In genomic region chr9:592225-592624, GRCh38 we compare ENCODE assay signal across 24 cellular contexts.
DNase-seq lines count a peak whose midpoint lies in the region; ATAC-seq, FAIRE-seq and TF ChIP-seq lines count a peak whose summit lies in the region.
"Had no signal": no experiment of that assay in that cellular context is flagged by ENCODE, and none has a peak within 500 bp of the region (broad histone marks: within the 10 kb centered on the region; RNA-seq: fewer than 3 reads in every experiment).

No MANE protein-coding gene starts in this region.

- H3K79me2 ChIP-seq in hepatocyte = no peaks in the 10 kb centered on the region

- H3K27ac Mint-ChIP-seq in activated naive CD4-positive, alpha-beta T cell treated with anti-CD3 and anti-CD28 coated beads, Interleukin-2, amount 50 U/mL, for 72 hours = no peak overlapping the region
- H3K27ac Mint-ChIP-seq: activated naive CD8-positive, alpha-beta T cell; dendritic cell treated with granulocyte-macrophage colony-stimulating factor and Interleukin-4, amounts not matched to agents 40 ng/mL and 50 ng/mL, for 4 days; stimulated activated naive CD8-positive, alpha-beta T cell treated with anti-CD3 and anti-CD28 coated beads, Interleukin-15, Interleukin-2, amounts not matched to agents 100 ng/mL and 50 ng/mL, for 24 hours; type B pancreatic cell had no signal

- no peak overlapping the region for H3K4me2 ChIP-seq in hepatocyte

- H3K9me3 ChIP-seq in hepatocyte (ENCODE audit: low read depth) = peaks cover 6% of the 10 kb centered on the region
- no peaks in the 10 kb centered on the region for H3K9me3 ChIP-seq in small intestine (ENCODE audit: control insufficient read depth, low read depth)
- no peaks in the 10 kb centered on the region for H3K9me3 ChIP-seq in MG63
- H3K9me3 ChIP-seq: A549, gastrocnemius medialis, HAP-1 had no signal

- H2AFZ ChIP-seq in hepatocyte = no peak overlapping the region

- no peaks in the 10 kb centered on the region for H3K9me2 ChIP-seq in hepatocyte (replicated peaks; ENCODE audit: insufficient read depth)

- no peaks in the 10 kb centered on the region for H4K20me1 ChIP-seq in hepatocyte (ENCODE audit: insufficient read depth, poor library complexity, severe bottlenecking)

- no peaks in the 10 kb centered on the region for H3K36me3 ChIP-seq in hepatocyte (replicated peaks; ENCODE audit: insufficient read depth, low read depth)
- H3K36me3 ChIP-seq in small intestine (ENCODE audit: control insufficient read depth in 2 of 2, insufficient read depth in 2 of 2, low read length in 2 of 2) = no peaks in the 10 kb centered on the region
- peaks cover 40% of the 10 kb centered on the region for H3K36me3 ChIP-seq in MG63
- H3K36me3 ChIP-seq: brain microvascular endothelial cell, gastrocnemius medialis, HAP-1 had no signal

- H3K27me3 ChIP-seq in hepatocyte = no peaks in the 10 kb centered on the region
- H3K27me3 ChIP-seq in small intestine (ENCODE audit: control insufficient read depth in 2 of 2, insufficient read depth in 2 of 2, low read length in 2 of 2) = no peaks in the 10 kb centered on the region
- no peaks in the 10 kb centered on the region for H3K27me3 ChIP-seq in MG63
- H3K27me3 ChIP-seq: brain microvascular endothelial cell, gastrocnemius medialis had no signal

- H3K27ac ChIP-seq in VCaP (peak overlapping the region; percentile 71), hepatocyte (no peak overlapping the region), small intestine (ENCODE audit: low read depth in 1 of 2, low read length in 1 of 2) (peak overlapping the region; percentile 54 to 92)
- H3K27ac ChIP-seq: brain microvascular endothelial cell, gastrocnemius medialis had no signal

- ATAC-seq in GM21390 (IDR thresholded peaks at IDR 0.05; ENCODE audit: unreplicated experiment) = no peak
- no peak for ATAC-seq in activated naive CD4-positive, alpha-beta T cell treated with anti-CD3 and anti-CD28 coated beads, Interleukin-2, amount 50 U/mL, for 72 hours
- ATAC-seq: gastrocnemius medialis, left lobe of liver, sciatic nerve had no signal

- TF ChIP-seq CTCF in VCaP (conservative IDR thresholded peaks at IDR 0.05) (no peak), hepatocyte (IDR thresholded peaks at IDR 0.05; ENCODE audit: poor library complexity) (no peak)

- no peaks in the 10 kb centered on the region for H3K9me3 Mint-ChIP-seq in activated naive CD4-positive, alpha-beta T cell treated with anti-CD3 and anti-CD28 coated beads, Interleukin-2, amount 50 U/mL, for 72 hours
- H3K9me3 Mint-ChIP-seq: dendritic cell treated with granulocyte-macrophage colony-stimulating factor and Interleukin-4, amounts not matched to agents 40 ng/mL and 50 ng/mL, for 4 days; stimulated activated naive CD8-positive, alpha-beta T cell treated with anti-CD3 and anti-CD28 coated beads, Interleukin-15, Interleukin-2, amounts not matched to agents 100 ng/mL and 50 ng/mL, for 24 hours; type B pancreatic cell had no signal

- DNase-seq in NCI-H82 (lab: John Stamatoyannopoulos, UW) (peak; percentile 39), NCI-H82 treated with DMSO at 0.1 percent for 48 hours (lab: John Stamatoyannopoulos, UW; ENCODE audit: unreplicated experiment) (no peak), hepatocyte (ENCODE audit: low spot score) (peak; percentile 23), small intestine (peak; percentile 90), MG63 (no peak)
- no peak for DNase-seq in activated naive CD4-positive, alpha-beta T cell treated with anti-CD3 and anti-CD28 coated beads, Interleukin-2, amount 50 U/mL, for 72 hours (ENCODE audit: low spot score in 2 of 2)
- DNase-seq: activated CD4-positive, CD25-positive, alpha-beta regulatory T cell treated with anti-CD3 and anti-CD28 coated beads, Interleukin-2, amount 50 U/mL, for 72 hours; brain microvascular endothelial cell; erythroblast; gastrocnemius medialis; NCI-H1436; NCI-H526 treated with DMSO at 0.1 percent for 48 hours; T1000 had no signal

- no peaks in the 10 kb centered on the region for H3K36me3 Mint-ChIP-seq in activated naive CD4-positive, alpha-beta T cell treated with anti-CD3 and anti-CD28 coated beads, Interleukin-2, amount 50 U/mL, for 72 hours

- WGBS in hepatocyte (ENCODE audit: low lambda C conversion rate, missing lambda C conversion rate) = 72% methylated on average over 9 of the region's 9 CpGs
- WGBS in small intestine, 3 donors = 49 to 72% (median 64%) methylated on average over 9 of the region's 9 CpGs

- no peak overlapping the region for H3K4me3 ChIP-seq in hepatocyte
- H3K4me3 ChIP-seq in small intestine (ENCODE audit: low read depth in 1 of 2, low read length in 2 of 2) = no peak overlapping the region
- H3K4me3 ChIP-seq in MG63 = no peak overlapping the region
- H3K4me3 ChIP-seq: A549, gastrocnemius medialis, HAP-1 had no signal

- H3K4me1 ChIP-seq in hepatocyte (ENCODE audit: insufficient read depth) = no peaks in the 10 kb centered on the region
- peaks cover 0 to 2% of the 10 kb centered on the region in 2 donors for H3K4me1 ChIP-seq in small intestine (ENCODE audit: control insufficient read depth in 2 of 2, insufficient read depth in 1 of 2, low read depth in 1 of 2, low read length in 1 of 2)

- FAIRE-seq in small intestine (lab: Jason Lieb, UNC) = no peak
- FAIRE-seq: A549, G401.6 had no signal

Comparison
In these comparisons a context has a peak if more than half of its experiments do, and no peak if none do; other contexts are left out.
1. DNase-seq: peak in NCI-H82 (single experiment), hepatocyte (single experiment) and small intestine (single experiment); none in NCI-H82 treated with DMSO at 0.1 percent for 48 hours (single experiment), MG63 (single experiment) and activated naive CD4-positive, alpha-beta T cell treated with anti-CD3 and anti-CD28 coated beads, Interleukin-2, amount 50 U/mL, for 72 hours (0 of 2).